13 cellular contexts compared by ENCODE assay signal in the genomic region with DNA sequence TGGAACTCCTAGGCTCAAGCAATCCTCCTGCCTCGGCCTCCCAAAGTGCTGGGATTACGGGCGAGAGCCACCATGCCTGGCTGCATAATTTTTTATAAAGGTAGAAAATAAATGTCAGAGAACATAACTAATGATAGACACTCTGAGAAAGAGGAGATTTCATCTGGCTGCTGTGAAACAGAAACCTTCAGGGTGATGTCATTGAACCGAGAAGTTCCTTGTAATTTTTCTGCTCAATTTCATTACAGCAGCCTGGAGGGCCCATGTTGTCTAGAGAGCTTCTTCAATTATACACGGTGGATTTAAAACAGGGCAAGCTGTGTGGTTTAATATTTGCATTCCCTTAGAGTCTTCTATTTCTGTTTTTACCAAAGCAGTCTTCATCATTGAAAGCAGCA.
DNase-seq lines count a peak whose midpoint lies in the region; ATAC-seq, FAIRE-seq and TF ChIP-seq lines count a peak whose summit lies in the region.
"Had no signal": no experiment of that assay in that cellular context is flagged by ENCODE, and none has a peak within 500 bp of the region (broad histone marks: within the 10 kb centered on the region; RNA-seq: fewer than 3 reads in every experiment).

No MANE protein-coding gene starts in this region.

- ATAC-seq in HG03045 (IDR thresholded peaks at IDR 0.05; ENCODE audit: unreplicated experiment), result peak; percentile 65
- ATAC-seq: Panc1 had no signal

- TF ChIP-seq CTCF in GM13977 (IDR thresholded peaks at IDR 0.05; ENCODE audit: extremely low read depth, insufficient read depth, missing control alignments) (no peak), GM20000 (IDR thresholded peaks at IDR 0.05; ENCODE audit: extremely low read depth, missing control alignments) (no peak), SU-DHL-6 (IDR thresholded peaks at IDR 0.05; ENCODE audit: insufficient read depth, low read length, poor library complexity, severe bottlenecking) (no peak)

- H2AK5ac ChIP-seq in trophoblast cell (ENCODE audit: low read length), result no peak overlapping the region

- H4K91ac ChIP-seq in trophoblast cell (ENCODE audit: low read depth, low read length), result no peak overlapping the region

- H3K4me3 ChIP-seq in SU-DHL-6 (ENCODE audit: insufficient read depth, low read length, poor library complexity, severe bottlenecking), result no peak overlapping the region
- no peak overlapping the region for H3K4me3 ChIP-seq in trophoblast cell (ENCODE audit: low read depth, low read length)

- no peaks in the 10 kb centered on the region for H3K9me2 ChIP-seq in SU-DHL-6 (replicated peaks; ENCODE audit: insufficient read depth, low read length)

- no peaks in the 10 kb centered on the region for H4K20me1 ChIP-seq in SU-DHL-6 (ENCODE audit: low read depth, low read length)

- FAIRE-seq in urothelium cell line (lab: Jason Lieb, UNC), result no peak

- H3K36me3 ChIP-seq in SU-DHL-6 (ENCODE audit: low read length), result no peaks in the 10 kb centered on the region
- peaks cover 23 to 31% of the 10 kb centered on the region in 2 experiments for H3K36me3 ChIP-seq in trophoblast cell (ENCODE audit: control insufficient read depth in 1 of 2, insufficient read depth in 2 of 2, low read length in 2 of 2)

- H3K18ac ChIP-seq in trophoblast cell (ENCODE audit: low read length), result no peak overlapping the region

- H2AFZ ChIP-seq in SU-DHL-6 (ENCODE audit: low read depth, low read length, severe bottlenecking), result no peak overlapping the region
- no peak overlapping the region for H2AFZ ChIP-seq in trophoblast cell (ENCODE audit: insufficient read depth, low read length, poor library complexity)

- peak overlapping the region; percentile 64 for H3K27ac ChIP-seq in SU-DHL-6 (ENCODE audit: low read depth, low read length)
- H3K27ac ChIP-seq in trophoblast cell (ENCODE audit: low read depth, low read length), result no peak overlapping the region
- H3K27ac ChIP-seq: C4-2B, VCaP had no signal

- H4K8ac ChIP-seq in trophoblast cell (ENCODE audit: low read depth, low read length), result no peak overlapping the region

- H2BK12ac ChIP-seq in trophoblast cell (ENCODE audit: low read length), result no peak overlapping the region

- in situ Hi-C loops in GM13977 (cut with MboI; ENCODE audit: low pct_unique_long_range_greater_than_20kb, low sequenced_read_pairs, unreplicated experiment), result no loop called here

- no peaks in the 10 kb centered on the region for H3K79me1 ChIP-seq in trophoblast cell (ENCODE audit: low read length)

- no peak overlapping the region for H2BK5ac ChIP-seq in trophoblast cell (ENCODE audit: low read depth, low read length, poor library complexity)

- H3K79me2 ChIP-seq in SU-DHL-6 (ENCODE audit: insufficient read depth, low read length) (no peaks in the 10 kb centered on the region), trophoblast cell (ENCODE audit: control insufficient read depth, insufficient read depth, low read length, poor library complexity) (no peaks in the 10 kb centered on the region)

- no peaks in the 10 kb centered on the region for H3K9me3 ChIP-seq in SU-DHL-6 (ENCODE audit: insufficient read depth, low read length)
- H3K9me3 ChIP-seq in trophoblast cell (ENCODE audit: insufficient read depth, low read depth, low read length), result no peaks in the 10 kb centered on the region

- WGBS in trophoblast cell (ENCODE audit: extremely low coverage, insufficient coverage, insufficient read length), result no CpG with 5 or more reads among the region's 5 CpGs

- DNase-seq in GM13977 (ENCODE audit: low spot score) (peak; percentile 69), GM20000 (ENCODE audit: low spot score) (peak; percentile 76), urothelium cell line (ENCODE audit: low spot score) (no peak), hypothalamus (lab: John Stamatoyannopoulos, UW) (no peak), DMS 273 treated with DMSO at 0.1 percent for 48 hours (lab: John Stamatoyannopoulos, UW) (no peak), trophoblast cell (no peak)
- DNase-seq: activated naive CD4-positive, alpha-beta T cell; MV-4-11 had no signal

- H3K14ac ChIP-seq in trophoblast cell (ENCODE audit: low read length), result no peak overlapping the region

- H3K27me3 ChIP-seq in SU-DHL-6 (ENCODE audit: low read length), result no peaks in the 10 kb centered on the region
- no peaks in the 10 kb centered on the region for H3K27me3 ChIP-seq in trophoblast cell (ENCODE audit: insufficient read depth, low read length)

- H3K4ac ChIP-seq in trophoblast cell (ENCODE audit: low read depth, low read length), result no peak overlapping the region

- H3K4me2 ChIP-seq in SU-DHL-6 (ENCODE audit: low read depth, low read length, poor library complexity, severe bottlenecking), result peak overlapping the region; percentile 52
- no peak overlapping the region for H3K4me2 ChIP-seq in trophoblast cell (ENCODE audit: low read length)

- H3K23ac ChIP-seq in trophoblast cell (ENCODE audit: low read length), result no peak overlapping the region

- no peak overlapping the region for H4K12ac ChIP-seq in trophoblast cell (ENCODE audit: low read depth, low read length)

- H3K9ac ChIP-seq in SU-DHL-6 (ENCODE audit: low read length) (no peak overlapping the region), trophoblast cell (ENCODE audit: low read length) (no peak overlapping the region)

- H3K4me1 ChIP-seq in trophoblast cell (ENCODE audit: control insufficient read depth in 1 of 2, insufficient read depth in 2 of 2, low read length in 2 of 2), result no peaks in the 10 kb centered on the region

- H3F3A ChIP-seq in SU-DHL-6 (ENCODE audit: insufficient read depth), result peaks cover 9% of the 10 kb centered on the region

- no peak overlapping the region for H2BK120ac ChIP-seq in trophoblast cell (ENCODE audit: insufficient read depth, low read length, poor library complexity)

Comparison
In these comparisons a context has a peak if more than half of its experiments do, and no peak if none do; other contexts are left out.
1. DNase-seq: peak in GM13977 (single experiment) and GM20000 (single experiment); none in urothelium cell line (single experiment), hypothalamus (0 of 51), DMS 273 treated with DMSO at 0.1 percent for 48 hours (single experiment) and trophoblast cell (0 of 2).